In the genomic region with DNA sequence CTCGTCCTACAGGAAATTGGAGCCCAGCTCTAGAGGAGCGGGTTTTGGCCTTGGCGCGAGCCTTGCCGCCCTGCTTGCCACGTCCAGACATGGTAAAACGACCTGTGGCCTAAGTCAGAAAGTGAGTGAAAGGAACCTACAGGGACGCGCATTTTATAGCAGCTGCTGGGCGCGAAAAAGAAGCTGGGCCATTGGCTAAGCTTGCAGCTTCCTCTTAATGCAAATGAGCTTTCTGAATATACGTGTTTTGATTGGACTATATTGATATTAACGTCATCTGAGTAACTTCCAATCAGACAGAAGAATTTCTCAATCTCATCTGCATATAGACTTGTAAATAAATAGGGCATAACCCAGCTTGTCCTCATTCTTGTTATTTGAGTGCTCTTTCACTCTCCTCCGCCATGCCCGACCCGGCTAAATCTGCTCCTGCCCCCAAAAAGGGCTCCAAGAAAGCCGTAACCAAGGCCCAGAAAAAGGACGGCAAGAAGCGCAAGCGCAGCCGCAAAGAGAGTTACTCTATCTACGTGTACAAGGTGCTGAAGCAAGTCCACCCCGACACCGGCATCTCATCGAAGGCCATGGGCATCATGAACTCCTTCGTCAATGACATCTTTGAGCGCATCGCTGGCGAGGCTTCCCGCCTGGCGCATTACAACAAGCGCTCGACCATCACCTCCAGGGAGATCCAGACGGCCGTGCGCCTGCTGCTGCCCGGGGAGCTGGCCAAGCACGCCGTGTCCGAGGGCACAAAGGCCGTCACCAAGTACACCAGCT, we compare ENCODE assay signal across 7 cellular contexts. TPM values are rescaled to one million over a fixed set of nuclear protein-coding genes. Genes with fewer than 3 reads are reported as not detected.
A peak's percentile ranks its signal among the peaks of the same experiment; 100 is the strongest.
DNase-seq lines count a peak whose midpoint lies in the region; ATAC-seq and TF ChIP-seq lines count a peak whose summit lies in the region.

No MANE protein-coding gene starts in this region.

- TF ChIP-seq POLR2A in gastrocnemius medialis (IDR thresholded peaks at IDR 0.05), result peak; percentile 45 to 65

- ATAC-seq in GM18502 (IDR thresholded peaks at IDR 0.05; ENCODE audit: poor library complexity, unreplicated experiment) (peak; percentile 59), HG02943 (IDR thresholded peaks at IDR 0.05; ENCODE audit: low read depth, unreplicated experiment) (peak; percentile 42), gastrocnemius medialis (peak; percentile 47 to 62)

- no peak for TF ChIP-seq CTCF in astrocyte of the spinal cord (IDR thresholded peaks at IDR 0.05; ENCODE audit: low read depth, low read length)
- TF ChIP-seq CTCF in gastrocnemius medialis (IDR thresholded peaks at IDR 0.05 in 4 of 5, conservative IDR thresholded peaks at IDR 0.05 in 1 of 5), result no peak

- no peaks in the 10 kb centered on the region for H3K9me3 ChIP-seq in gastrocnemius medialis

- peaks cover 47 to 56% (median 48%) of the 10 kb centered on the region in 3 donors for H3K27me3 ChIP-seq in gastrocnemius medialis

- H3K4me3 ChIP-seq in astrocyte of the spinal cord (ENCODE audit: low read depth, low read length), result peak overlapping the region; percentile 71
- peak overlapping the region; percentile 66 to 77 (median 70) for H3K4me3 ChIP-seq in gastrocnemius medialis

- no peaks in the 10 kb centered on the region for H3K36me3 ChIP-seq in gastrocnemius medialis

- in situ Hi-C loops in astrocyte of the spinal cord (cut with HindIII; ENCODE audit: low sequenced_read_pairs), result loop anchor here (10.0 kb wide), 1 partner anchor 748 kb away; a partner anchor contains a TSS
- in situ Hi-C loops in gastrocnemius medialis (cut with MboI; ENCODE audit: low sequenced_read_pairs in 4 of 4), result loop anchor here (10.0 to 25.0 kb wide), 8 partner anchors 128 to 738 kb away; a partner anchor contains a TSS

- H3K27me3 Mint-ChIP-seq in T-helper 2 cell treated with Interferon-gamma antibody and Interleukin-4, amounts not matched to agents 5 μg/mL and 100 μg/mL, for 36 hours (ENCODE audit: low read depth), result peaks cover 2% of the 10 kb centered on the region

- DNase-seq in NCI-H187 treated with DMSO at 0.1 percent for 48 hours (lab: John Stamatoyannopoulos, UW) (peak; percentile 91), astrocyte of the spinal cord (ENCODE audit: low read depth, low spot score) (peak; percentile 99), iPS DF 19.7 (ENCODE audit: low read depth, low spot score) (peak; percentile 96), gastrocnemius medialis (peak in 1 of 2 donors; percentile 56)
- DNase-seq in T-helper 2 cell treated with Interferon-gamma antibody and Interleukin-4, amounts not matched to agents 5 μg/mL and 100 μg/mL, for 36 hours (ENCODE audit: low spot score), result peak; percentile 91

- peak overlapping the region in 3 of 4 donors; percentile 36 to 52 (median 49) for H3K27ac ChIP-seq in gastrocnemius medialis

- peaks cover 9% of the 10 kb centered on the region for H3K36me3 Mint-ChIP-seq in T-helper 2 cell treated with Interferon-gamma antibody and Interleukin-4, amounts not matched to agents 5 μg/mL and 100 μg/mL, for 36 hours (ENCODE audit: low read depth)

- intact Hi-C loops in gastrocnemius medialis (cut with DNase I; ENCODE audit: low total_unique reads), result loop anchor here (2.0 to 10.0 kb wide), 3 partner anchors 20 to 1868 kb away; a partner anchor contains a TSS

- H3K27ac Mint-ChIP-seq in T-helper 2 cell treated with Interferon-gamma antibody and Interleukin-4, amounts not matched to agents 5 μg/mL and 100 μg/mL, for 36 hours, result no peak overlapping the region

- peaks cover 30% of the 10 kb centered on the region for H3K4me1 Mint-ChIP-seq in T-helper 2 cell treated with Interferon-gamma antibody and Interleukin-4, amounts not matched to agents 5 μg/mL and 100 μg/mL, for 36 hours (ENCODE audit: low read depth)

- H3K4me1 ChIP-seq in gastrocnemius medialis, result peaks cover 15 to 32% of the 10 kb centered on the region in 2 donors

- no peaks in the 10 kb centered on the region for H3K9me3 Mint-ChIP-seq in T-helper 2 cell treated with Interferon-gamma antibody and Interleukin-4, amounts not matched to agents 5 μg/mL and 100 μg/mL, for 36 hours

- no peak overlapping the region for H3K4me3 Mint-ChIP-seq in T-helper 2 cell treated with Interferon-gamma antibody and Interleukin-4, amounts not matched to agents 5 μg/mL and 100 μg/mL, for 36 hours

RNA-seq across cellular contexts. Expression of a gene that starts 18.9 kb away (rescaled TPM):
- total RNA-seq in gastrocnemius medialis, result not detected
